In the genomic region with DNA sequence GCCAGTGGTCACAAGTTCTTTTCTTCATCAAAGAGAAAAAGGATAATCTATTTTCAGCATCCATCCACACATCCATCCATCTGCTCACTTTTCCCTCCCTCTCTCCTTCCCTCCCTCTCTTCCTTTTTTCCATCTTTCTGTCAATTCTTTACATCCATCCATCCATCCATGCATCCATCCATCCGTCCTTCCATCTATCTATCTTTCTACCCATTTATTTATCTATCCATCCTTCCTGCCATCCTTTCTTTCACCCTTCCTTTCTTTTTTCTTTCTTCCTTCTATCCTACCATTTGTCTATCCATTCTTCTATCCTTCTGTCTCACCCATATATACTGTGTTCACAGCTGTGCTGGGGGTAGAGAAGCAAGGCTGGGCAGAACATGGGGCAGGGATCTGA, we compare ENCODE assay signal across 20 cellular contexts.
"Had no signal": no experiment of that assay in that cellular context is flagged by ENCODE, and none has a peak within 500 bp of the region (broad histone marks: within the 10 kb centered on the region; RNA-seq: fewer than 3 reads in every experiment).

No MANE protein-coding gene starts in this region.

- H3K4me3 Mint-ChIP-seq: T-cell had no signal

- H3K9me3 Mint-ChIP-seq: T-cell had no signal

- H3K9me3 ChIP-seq: SK-N-SH had no signal

- ATAC-seq: HepG2, T-cell had no signal

- H3K36me3 Mint-ChIP-seq: T-cell had no signal

- DNase-seq: KBM-7, NCI-H1048, NCI-H1105, NCI-H1436 treated with DMSO at 0.1 percent for 48 hours, NCI-H1694, NCI-H187 treated with DMSO at 0.1 percent for 48 hours, NCI-H2029 treated with DMSO at 0.1 percent for 48 hours, NCI-H2107, NCI-H226, NCI-H446, NCI-H510A, NCI-H524 treated with DMSO at 0.1 percent for 48 hours, NCI-H69, NCI-H774, Right ventricle myocardium superior, RPMI8226, SK-N-SH, SW 1271, T-cell had no signal
